ENCODE assay signal across 9 cellular contexts in genomic region chr22:20431520-20432237, GRCh38. TPM values are rescaled to one million over a fixed set of nuclear protein-coding genes. Genes with fewer than 3 reads are reported as not detected.
DNase-seq lines count a peak whose midpoint lies in the region; ATAC-seq and TF ChIP-seq lines count a peak whose summit lies in the region.
"Had no signal": no experiment of that assay in that cellular context is flagged by ENCODE, and none has a peak within 500 bp of the region (broad histone marks: within the 10 kb centered on the region; RNA-seq: fewer than 3 reads in every experiment).

No MANE protein-coding gene starts in this region.

- peaks cover 56% of the 10 kb centered on the region for H3K27me3 Mint-ChIP-seq in CD4-positive, alpha-beta T cell
- H3K27me3 Mint-ChIP-seq in IgD-negative memory B cell, result peaks cover 43% of the 10 kb centered on the region

- H3K9me3 Mint-ChIP-seq in CD4-positive, alpha-beta T cell, result no peaks in the 10 kb centered on the region
- H3K9me3 Mint-ChIP-seq in IgD-negative memory B cell, result no peaks in the 10 kb centered on the region

- H3K9me3 ChIP-seq in CD4-positive, alpha-beta T cell (ENCODE audit: control insufficient read depth, low read length), result no peaks in the 10 kb centered on the region
- H3K9me3 ChIP-seq: mucosa of descending colon had no signal

- intact Hi-C loops in CD4-positive, alpha-beta T cell (cut with DNase I, micrococcal nuclease), result no loop called here
- intact Hi-C loops in posterior vena cava (cut with DNase I) (no loop called here), left colon (cut with DNase I, micrococcal nuclease) (no loop called here)

- no peaks in the 10 kb centered on the region for H3K36me3 Mint-ChIP-seq in CD4-positive, alpha-beta T cell (ENCODE audit: low read depth)
- H3K36me3 Mint-ChIP-seq in IgD-negative memory B cell, result peaks cover 2% of the 10 kb centered on the region

- TF ChIP-seq CTCF in CD4-positive, alpha-beta T cell (IDR thresholded peaks at IDR 0.05), result no peak

- no peak for ATAC-seq in CD4-positive, alpha-beta T cell (ENCODE audit: poor library complexity)
- no peak for ATAC-seq in left colon
- ATAC-seq in HG02588 (IDR thresholded peaks at IDR 0.05; ENCODE audit: unreplicated experiment), result no peak

- POLR2A ChIA-PET in CD4-positive, alpha-beta T cell (lab: Charles Lee), result interaction anchor here (1.1 to 6.7 kb wide), 3 partner anchors 24 to 103 kb away, joined by 3 to 67 read pairs (median 6); no protein-coding TSS in a partner anchor

- peak overlapping the region; percentile 81 for H3K4me3 Mint-ChIP-seq in CD4-positive, alpha-beta T cell
- H3K4me3 Mint-ChIP-seq in IgD-negative memory B cell, result peak overlapping the region; percentile 4 to 92 (median 51)

- no peak overlapping the region for H3K27ac Mint-ChIP-seq in CD4-positive, alpha-beta T cell
- H3K27ac Mint-ChIP-seq in IgD-negative memory B cell, result no peak overlapping the region

- CTCF ChIA-PET in CD4-positive, alpha-beta T cell (lab: Charles Lee), result interaction anchor here (1.1 kb wide), 1 partner anchor 29 kb away, joined by 3 read pairs; no protein-coding TSS in a partner anchor

- no peak overlapping the region for H3K27ac ChIP-seq in CD4-positive, alpha-beta T cell (ENCODE audit: low read depth, low read length)

- peaks cover 17% of the 10 kb centered on the region for H3K4me1 Mint-ChIP-seq in CD4-positive, alpha-beta T cell (ENCODE audit: low read depth)
- peaks cover 9 to 16% (median 10%) of the 10 kb centered on the region in 3 donors for H3K4me1 Mint-ChIP-seq in IgD-negative memory B cell

- H3K27me3 ChIP-seq in CD4-positive, alpha-beta T cell (ENCODE audit: control insufficient read depth, insufficient read depth, low read length), result peaks cover 41% of the 10 kb centered on the region

- DNase-seq in CD4-positive, alpha-beta T cell, result no peak
- DNase-seq in epidermal melanocyte (ENCODE audit: insufficient read length, low spot score) (peak; percentile 18), posterior vena cava (ENCODE audit: low spot score) (peak; percentile 72), GM19238 (ENCODE audit: insufficient read length, low spot score) (no peak), GM19240 (ENCODE audit: insufficient read length, low spot score) (no peak), left colon (no peak)

RNA-seq across cellular contexts. Expression of gene SCARF2, which starts 5.9 kb away (rescaled TPM):
- 1 to 10 TPM; 2.5 to 3.1 TPM for total RNA-seq in CD4-positive, alpha-beta T cell
- 0.16 TPM for polyA plus RNA-seq in IgD-negative memory B cell
- total RNA-seq in posterior vena cava (10 to 100 TPM; 18.6 to 26.7 TPM), left colon (1 to 10 TPM; 1.8 to 3.2 TPM)

RNA-seq across cellular contexts. Expression of gene ZNF74, which starts 37.7 kb away (rescaled TPM):
- 1 to 10 TPM; 1.7 to 2.3 TPM for total RNA-seq in CD4-positive, alpha-beta T cell
- polyA plus RNA-seq in IgD-negative memory B cell, result 6.6 TPM
- total RNA-seq in posterior vena cava (1 to 10 TPM; 5.9 to 6.9 TPM), left colon (1 to 10 TPM; 5.5 to 7.2 TPM)

Comparison
In these comparisons a context has a peak if more than half of its experiments do, and no peak if none do; other contexts are left out.
1. DNase-seq: peak in epidermal melanocyte (single experiment) and posterior vena cava (single experiment); none in CD4-positive, alpha-beta T cell (0 of 10), GM19238 (single experiment), GM19240 (single experiment) and left colon (0 of 2).
2. RNA of gene SCARF2, which starts 5.9 kb away (total RNA-seq): 18.6 to 26.7 TPM in posterior vena cava; 1.8 to 3.2 TPM in left colon and 2.5 to 3.1 TPM in CD4-positive, alpha-beta T cell; every median in the first group is over 4 times any median in the second.